In genomic region chr18:79427368-79428225, GRCh38 we compare ENCODE assay signal across 27 cellular contexts.
"Had no signal": no experiment of that assay in that cellular context is flagged by ENCODE, and none has a peak within 500 bp of the region (broad histone marks: within the 10 kb centered on the region; RNA-seq: fewer than 3 reads in every experiment).

No MANE protein-coding gene starts in this region.

- ATAC-seq: activated CD8-positive, alpha-beta memory T cell treated with anti-CD3 and anti-CD28 coated beads, Interleukin-2, amount 10 ng/mL, durations not matched to agents 7 days and 5 days; activated T-cell treated with anti-CD3 and anti-CD28 coated beads, Interleukin-2, amount 50 U/mL, for 72 hours; Right ventricle myocardium inferior; SK-N-SH treated with all-trans-retinoic acid at 6 μM for 48 hours; WTC11 had no signal

- H3K27ac Mint-ChIP-seq: activated CD4-positive, alpha-beta T cell treated with anti-CD3 and anti-CD28 coated beads, Interleukin-2, amount 10 ng/mL, durations not matched to agents 24 days and 14 days; activated CD8-positive, alpha-beta memory T cell treated with anti-CD3 and anti-CD28 coated beads, Interleukin-2, amount 10 ng/mL, durations not matched to agents 7 days and 5 days; activated T-cell treated with anti-CD3 and anti-CD28 coated beads, Interleukin-2, amount 50 U/mL, for 72 hours; activated T-helper 2 cell treated with anti-CD3 and anti-CD28 coated beads, Interferon-gamma antibody, Interleukin-2, Interleukin-4, amounts not matched to agents 10 μg/mL and 5 μg/mL and 100 μg/mL, durations not matched to agents 14 hours and 24 hours and 36 hours had no signal

- H3K4me3 ChIP-seq: breast epithelium, SJSA1 had no signal

- H3K36me3 ChIP-seq: breast epithelium, SJSA1 had no signal

- H3K4me1 Mint-ChIP-seq: activated CD8-positive, alpha-beta memory T cell treated with anti-CD3 and anti-CD28 coated beads, Interleukin-2, amount 10 ng/mL, durations not matched to agents 7 days and 5 days had no signal

- DNase-seq: activated CD4-positive, alpha-beta T cell treated with anti-CD3 and anti-CD28 coated beads, Interleukin-2, amount 10 ng/mL, durations not matched to agents 24 days and 14 days; activated CD4-positive, alpha-beta T cell treated with anti-CD3 and anti-CD28 coated beads, Interleukin-2, amount 50 U/mL, for 48 hours; activated CD4-positive, CD25-positive, alpha-beta regulatory T cell treated with anti-CD3 and anti-CD28 coated beads, Interleukin-2, amount 50 U/mL, for 72 hours; activated CD8-positive, alpha-beta memory T cell treated with anti-CD3 and anti-CD28 coated beads, Interleukin-2, amount 10 ng/mL, durations not matched to agents 7 days and 5 days; activated T-cell treated with anti-CD3 and anti-CD28 coated beads, Interleukin-2, amount 50 U/mL, for 72 hours; aorta; caudate nucleus; Kasumi-1; KBM-7; NCI-H1048; NCI-H1417; NCI-H1930; NCI-H2107; NCI-H2171 treated with DMSO at 0.1 percent for 48 hours; NCI-H226; NCI-H510A; NK-92 treated with Interleukin-12 subunit alpha and Interleukin-12 subunit beta, amount 100 ng/mL, for 24 hours; OCI-M1; RPMI8226; SW 1271 had no signal

- H3K4me3 Mint-ChIP-seq: activated CD4-positive, alpha-beta T cell treated with anti-CD3 and anti-CD28 coated beads, Interleukin-2, amount 10 ng/mL, durations not matched to agents 24 days and 14 days; activated CD8-positive, alpha-beta memory T cell treated with anti-CD3 and anti-CD28 coated beads, Interleukin-2, amount 10 ng/mL, durations not matched to agents 7 days and 5 days; activated naive CD4-positive, alpha-beta T cell treated with anti-CD3 and anti-CD28 coated beads, Interleukin-2, amount 50 U/mL, for 24 hours; activated T-cell treated with anti-CD3 and anti-CD28 coated beads, Interleukin-2, amount 50 U/mL, for 72 hours; WTC11 had no signal

- H3K9me3 Mint-ChIP-seq: activated CD4-positive, alpha-beta T cell treated with anti-CD3 and anti-CD28 coated beads, Interleukin-2, amount 10 ng/mL, durations not matched to agents 24 days and 14 days; activated naive CD4-positive, alpha-beta T cell treated with anti-CD3 and anti-CD28 coated beads, Interleukin-2, amount 50 U/mL, for 24 hours; activated T-cell treated with anti-CD3 and anti-CD28 coated beads, Interleukin-2, amount 50 U/mL, for 72 hours; activated T-helper 2 cell treated with anti-CD3 and anti-CD28 coated beads, Interferon-gamma antibody, Interleukin-2, Interleukin-4, amounts not matched to agents 10 μg/mL and 5 μg/mL and 100 μg/mL, durations not matched to agents 14 hours and 24 hours and 36 hours; WTC11 had no signal

- H3K27me3 ChIP-seq: breast epithelium, SJSA1 had no signal

- H3K27me3 Mint-ChIP-seq: activated CD4-positive, alpha-beta T cell treated with anti-CD3 and anti-CD28 coated beads, Interleukin-2, amount 10 ng/mL, durations not matched to agents 24 days and 14 days; activated CD8-positive, alpha-beta memory T cell treated with anti-CD3 and anti-CD28 coated beads, Interleukin-2, amount 10 ng/mL, durations not matched to agents 7 days and 5 days; activated naive CD4-positive, alpha-beta T cell treated with anti-CD3 and anti-CD28 coated beads, Interleukin-2, amount 50 U/mL, for 24 hours had no signal

- H3K27ac ChIP-seq: breast epithelium, SJSA1 had no signal

- H3K36me3 Mint-ChIP-seq: activated CD8-positive, alpha-beta memory T cell treated with anti-CD3 and anti-CD28 coated beads, Interleukin-2, amount 10 ng/mL, durations not matched to agents 7 days and 5 days; WTC11 had no signal

- H3K4me1 ChIP-seq: breast epithelium, SJSA1 had no signal

- H3K9me3 ChIP-seq: breast epithelium, SJSA1 had no signal
